In genomic region chr4:48832571-48832970, GRCh38 we compare ENCODE assay signal across 10 cellular contexts. TPM values are rescaled to one million over a fixed set of nuclear protein-coding genes. Genes with fewer than 3 reads are reported as not detected.
A peak's percentile ranks its signal among the peaks of the same experiment; 100 is the strongest.
DNase-seq lines count a peak whose midpoint lies in the region; ATAC-seq, FAIRE-seq and TF ChIP-seq lines count a peak whose summit lies in the region.
"Had no signal": no experiment of that assay in that cellular context is flagged by ENCODE, and none has a peak within 500 bp of the region (broad histone marks: within the 10 kb centered on the region; RNA-seq: fewer than 3 reads in every experiment).

No MANE protein-coding gene starts in this region.

- H3K56ac ChIP-seq in IMR-90 (ENCODE audit: extremely low read depth, insufficient read depth, low read length) = no peak overlapping the region

- H3K4me3 ChIP-seq in IMR-90 (ENCODE audit: insufficient read depth, low read depth, low read length) (no peak overlapping the region), GM12878 (peak overlapping the region; percentile 97; the same call in 1 of the 2 replicates), muscle layer of colon (ENCODE audit: low read depth in 1 of 2, low read length in 2 of 2) (no peak overlapping the region)

- no peaks in the 10 kb centered on the region for H3K9me3 ChIP-seq in CD4-positive, alpha-beta T cell (ENCODE audit: control insufficient read depth, low read length)
- H3K9me3 ChIP-seq in IMR-90 (ENCODE audit: control insufficient read depth, insufficient read depth, low read length) (no peaks in the 10 kb centered on the region), GM12878 (replicated peaks; ENCODE audit: control insufficient read depth, insufficient read depth, low read length) (no peaks in the 10 kb centered on the region), muscle layer of colon (ENCODE audit: low read length) (no peaks in the 10 kb centered on the region)

- TF ChIP-seq POLR2A in IMR-90 (IDR thresholded peaks at IDR 0.05; ENCODE audit: low read depth, low read length) = no peak
- TF ChIP-seq POLR2A in GM12878 (IDR thresholded peaks at IDR 0.05; ENCODE audit: low read depth, low read length) = no peak

- H3K4me1 ChIP-seq in IMR-90 (ENCODE audit: control insufficient read depth, insufficient read depth, low read length) (no peaks in the 10 kb centered on the region), GM12878 (ENCODE audit: control insufficient read depth, insufficient read depth, low read length) (no peaks in the 10 kb centered on the region), muscle layer of colon (ENCODE audit: insufficient read depth, low read length) (peaks cover 17% of the 10 kb centered on the region)

- in situ Hi-C loops in IMR-90 (cut with MboI; ENCODE audit: low sequenced_read_pairs) (loop anchor here (25.0 kb wide), 2 partner anchors 95 to 245 kb away; no protein-coding TSS in a partner anchor), GM12878 (cut with MboI) (no loop called here)

- no peak for ATAC-seq in CD4-positive, alpha-beta T cell (ENCODE audit: poor library complexity)
- ATAC-seq in IMR-90 (ENCODE audit: low read depth) (no peak), GM12878 (no peak)
- ATAC-seq: left lung had no signal

- no peak overlapping the region; the same call in 1 of the 2 replicates for H3K14ac ChIP-seq in IMR-90 (replicated peaks; ENCODE audit: low read depth, low read length)

- CTCF ChIA-PET in CD4-positive, alpha-beta T cell (lab: Charles Lee) = interaction anchor here (1.7 kb wide), 1 partner anchor 74 kb away, joined by 5 read pairs; the partner anchor contains the start of gene OCIAD2
- CTCF ChIA-PET in IMR-90 (lab: Yijun Ruan, JAX) (no interaction called here), GM12878 (lab: Yijun Ruan, JAX) (no interaction called here)

- no peak overlapping the region for H4K91ac ChIP-seq in IMR-90 (ENCODE audit: insufficient read depth, low read depth, low read length)

- H3K4me3 Mint-ChIP-seq in CD4-positive, alpha-beta T cell = peak overlapping the region; percentile 100

- H3K79me1 ChIP-seq in IMR-90 (ENCODE audit: low read depth in 1 of 2, low read length in 2 of 2) = peaks cover 6 to 34% of the 10 kb centered on the region in 2 experiments; a peak in 3 of 4 replicates

- no peak overlapping the region for H2BK5ac ChIP-seq in IMR-90 (ENCODE audit: low read depth, low read length, poor library complexity, severe bottlenecking)

- peaks cover 4% of the 10 kb centered on the region; the same call in 1 of the 2 replicates for H3K9me1 ChIP-seq in IMR-90 (ENCODE audit: insufficient read depth, low read length)

- H2BK20ac ChIP-seq in IMR-90 (ENCODE audit: low read depth, low read length) = no peak overlapping the region

- peaks cover 3% of the 10 kb centered on the region for H3K27me3 Mint-ChIP-seq in CD4-positive, alpha-beta T cell

- H3K4me2 ChIP-seq in IMR-90 (ENCODE audit: low read depth, low read length) (peak overlapping the region; percentile 88; the same call in 1 of the 2 replicates), GM12878 (ENCODE audit: control insufficient read depth, insufficient read depth) (peak overlapping the region; percentile 9)

- no peak overlapping the region for H3K9ac ChIP-seq in IMR-90 (ENCODE audit: low read depth, low read length)
- H3K9ac ChIP-seq in GM12878 (ENCODE audit: control insufficient read depth, insufficient read depth, low read length) = no peak overlapping the region
- H3K9ac ChIP-seq in muscle layer of colon (ENCODE audit: low read length) = peak overlapping the region; percentile 97

- dilution Hi-C loops in IMR-90 (cut with HindIII; ENCODE audit: low sequenced_read_pairs, unreplicated experiment) = no loop called here

- intact Hi-C loops in CD4-positive, alpha-beta T cell (cut with DNase I, micrococcal nuclease) = loop anchor here (5.0 to 10.0 kb wide), 4 partner anchors 138 to 918 kb away; partner anchors contain the start of gene NFXL1 (in 2 of the 2)
- intact Hi-C loops in IMR-90 (cut with micrococcal nuclease) (loop anchor here (5.0 kb wide), 2 partner anchors 130 to 260 kb away; no protein-coding TSS in a partner anchor), GM12878 (cut with micrococcal nuclease; ENCODE audit: unreplicated experiment) (no loop called here)

- RAD21 ChIA-PET in GM12878 (lab: Charles Lee; ENCODE audit: unreplicated experiment) = no interaction called here

- H3K79me2 ChIP-seq in GM12878 (ENCODE audit: control insufficient read depth, insufficient read depth, low read length) = peaks cover 28% of the 10 kb centered on the region

- no peaks in the 10 kb centered on the region for H3K27me3 ChIP-seq in CD4-positive, alpha-beta T cell (ENCODE audit: control insufficient read depth, insufficient read depth, low read length)
- H3K27me3 ChIP-seq in IMR-90 (ENCODE audit: control insufficient read depth, insufficient read depth, low read length) = no peaks in the 10 kb centered on the region
- no peaks in the 10 kb centered on the region for H3K27me3 ChIP-seq in GM12878 (replicated peaks in 1 of 2; ENCODE audit: control insufficient read depth in 2 of 2, insufficient read depth in 2 of 2, low read length in 1 of 2)
- no peaks in the 10 kb centered on the region for H3K27me3 ChIP-seq in muscle layer of colon (ENCODE audit: control insufficient read depth in 1 of 2, insufficient read depth in 2 of 2, low read length in 2 of 2)
- H3K27me3 ChIP-seq: left lung had no signal

- TF ChIP-seq RAD21 in IMR-90 (IDR thresholded peaks at IDR 0.05; ENCODE audit: low read length) (no peak), GM12878 (IDR thresholded peaks at IDR 0.05; ENCODE audit: insufficient read depth, low read depth, low read length) (no peak)

- H3K23ac ChIP-seq in IMR-90 (ENCODE audit: low read depth, low read length) = peak overlapping the region; percentile 57

- peaks cover 25% of the 10 kb centered on the region for H3K36me3 ChIP-seq in IMR-90 (ENCODE audit: control insufficient read depth, insufficient read depth, low read length)
- H3K36me3 ChIP-seq in GM12878 (ENCODE audit: control insufficient read depth in 2 of 2, insufficient read depth in 2 of 2, low read length in 1 of 2) = peaks cover 5 to 17% of the 10 kb centered on the region in 2 experiments
- peaks cover 30% of the 10 kb centered on the region for H3K36me3 ChIP-seq in muscle layer of colon (ENCODE audit: insufficient read depth, low read length)

- H2AFZ ChIP-seq in IMR-90 (replicated peaks; ENCODE audit: low read length, poor library complexity) (no peak overlapping the region), GM12878 (ENCODE audit: control insufficient read depth, low read depth, low read length) (no peak overlapping the region)

- H4K8ac ChIP-seq in IMR-90 (ENCODE audit: low read depth in 2 of 2, low read length in 2 of 2) = no peak overlapping the region

- no peak for TF ChIP-seq CTCF in CD4-positive, alpha-beta T cell (IDR thresholded peaks at IDR 0.05)
- no peak for TF ChIP-seq CTCF in IMR-90 (conservative IDR thresholded peaks at IDR 0.05; ENCODE audit: low read depth, low read length)
- TF ChIP-seq CTCF in GM12878 (IDR thresholded peaks at IDR 0.05 in 2 of 3, conservative IDR thresholded peaks at IDR 0.05 in 1 of 3; ENCODE audit: control insufficient read depth in 2 of 3, extremely low read depth in 1 of 3, insufficient read depth in 1 of 3, low read depth in 3 of 3, low read length in 3 of 3) = no peak

- H3K27ac Mint-ChIP-seq in CD4-positive, alpha-beta T cell = peak overlapping the region; percentile 100

- no peak overlapping the region for H2BK120ac ChIP-seq in IMR-90 (ENCODE audit: low read depth, low read length)

- peak overlapping the region; percentile 16; the same call in 1 of the 2 replicates for H3K4ac ChIP-seq in IMR-90 (ENCODE audit: low read depth, low read length)

- H4K5ac ChIP-seq in IMR-90 (ENCODE audit: low read depth, low read length) = no peak overlapping the region

- no TSS peak for BruUV-seq in IMR-90 (replicated peaks; lab: Mats Ljungman, UMichigan)
- no TSS peak for BruUV-seq in GM12878 (replicated peaks; lab: Mats Ljungman, UMichigan)

- TF ChIP-seq EP300 in GM12878 (IDR thresholded peaks at IDR 0.05; ENCODE audit: borderline replicate concordance in 1 of 2, control insufficient read depth in 1 of 2, low read depth in 2 of 2, low read length in 2 of 2) = no peak

- no peak overlapping the region; the same call in 1 of the 2 replicates for H2AK5ac ChIP-seq in IMR-90 (ENCODE audit: low read depth, low read length)

- H3K9me3 Mint-ChIP-seq in CD4-positive, alpha-beta T cell = peaks cover 2% of the 10 kb centered on the region

- H3K4me1 Mint-ChIP-seq in CD4-positive, alpha-beta T cell (ENCODE audit: low read depth) = peaks cover 40% of the 10 kb centered on the region

- H4K20me1 ChIP-seq in IMR-90 (ENCODE audit: insufficient read depth, low read length) (no peaks in the 10 kb centered on the region), GM12878 (ENCODE audit: control insufficient read depth, insufficient read depth) (no peaks in the 10 kb centered on the region)

- SMC1A ChIA-PET in GM12878 (lab: Charles Lee; ENCODE audit: uncharacterized antibody, unreplicated experiment) = interaction anchor here (0.7 to 1.1 kb wide), 3 partner anchors 13 to 52 kb away, joined by 3 to 4 read pairs (median 4); partner anchors contain the start of gene FRYL

- H3K36me3 Mint-ChIP-seq in CD4-positive, alpha-beta T cell (ENCODE audit: low read depth) = peaks cover 67% of the 10 kb centered on the region

- no peak for DNase-seq in CD4-positive, alpha-beta T cell
- DNase-seq in IMR-90 (no peak), GM12878 (ENCODE audit: low read depth, low spot score) (no peak), globus pallidus (ENCODE audit: low spot score) (no peak), mucosa of gallbladder (ENCODE audit: low spot score) (no peak), HT-29 (ENCODE audit: low spot score) (no peak), SK-N-DZ (ENCODE audit: low spot score) (no peak)
- DNase-seq: left lung, SIG-M5 had no signal

- peak overlapping the region; percentile 55 for H2AK9ac ChIP-seq in IMR-90 (replicated peaks; ENCODE audit: low read depth, low read length, poor library complexity)

- peak; percentile 18 for FAIRE-seq in GM12878 (lab: Jason Lieb, UNC)

- H3K27ac ChIP-seq in CD4-positive, alpha-beta T cell (ENCODE audit: low read depth, low read length) = no peak overlapping the region
- no peak overlapping the region for H3K27ac ChIP-seq in IMR-90 (ENCODE audit: insufficient read depth, low read length)
- no peak overlapping the region for H3K27ac ChIP-seq in GM12878 (ENCODE audit: control insufficient read depth, insufficient read depth)
- no peak overlapping the region for H3K27ac ChIP-seq in muscle layer of colon (ENCODE audit: low read depth, low read length)

- no CpG with 5 or more reads among the region's 5 CpGs for WGBS in IMR-90 (ENCODE audit: extremely low coverage in 2 of 2, insufficient read length in 1 of 2), 2 experiments
- WGBS in GM12878 (ENCODE audit: insufficient coverage, insufficient replicate concordance, low lambda C conversion rate, missing lambda C conversion rate) = 83% methylated on average over 5 of the region's 5 CpGs

- POLR2A ChIA-PET in CD4-positive, alpha-beta T cell (lab: Charles Lee) = interaction anchor here (5.2 kb wide), 1 partner anchor 52 kb away, joined by 51 read pairs; the partner anchor contains the start of gene FRYL
- POLR2A ChIA-PET in IMR-90 (lab: Charles Lee; ENCODE audit: unreplicated experiment) (no interaction called here), GM12878 (lab: Charles Lee) (interaction anchor here (1.3 kb wide), 1 partner anchor 52 kb away, joined by 3 read pairs; the partner anchor contains the start of gene FRYL)

- no peak overlapping the region for H2BK15ac ChIP-seq in IMR-90 (ENCODE audit: low read depth, low read length)

- no peak overlapping the region for H3K18ac ChIP-seq in IMR-90 (ENCODE audit: low read depth, low read length)

RNA-seq across cellular contexts. Expression of gene OCIAD1, which starts 1.7 kb away (rescaled TPM):
- total RNA-seq in CD4-positive, alpha-beta T cell = 10 to 100 TPM; 85.7 to 89.9 TPM
- total RNA-seq in IMR-90 (2012; rRNA removed) (86.9 and 106 TPM in 2 replicates), GM12878 (2014; rRNA removed) (89.6 and 104 TPM in 2 replicates), GM12878 (2014; rRNA removed; fragmentation: Illumina TruSeq; extraction: Trizol) (107 and 109 TPM in 2 replicates), GM12878 (2021) (89.1 and 90.6 TPM in 2 replicates), mucosa of gallbladder (128 TPM)
- polyA plus RNA-seq in IMR-90 (2012; rRNA removed) (84.3 and 112 TPM in 2 replicates), GM12878 (2011; rRNA removed) (178 and 255 TPM in 2 replicates), GM12878 (2014; fragmentation: Illumina TruSeq; extraction: Trizol) (196 and 261 TPM in 2 replicates), GM12878 (2014; fragmentation: Nextera tagmentation; extraction: Ambion mirVana) (100 to 1,000 TPM; 131 to 141 TPM), GM12878 (2014; rRNA removed) (93.4 and 108 TPM in 2 replicates), GM12878 (2016; fragmentation: Nextera tagmentation; extraction: Ambion mirVana) (100 to 1,000 TPM; 146 to 148 TPM)
- 71.7 and 77.1 TPM in 2 replicates for polyA plus RNA-seq in IMR-90 (2012; cell fraction: cytosol; rRNA removed)
- 24.6 and 64.2 TPM in 2 replicates for polyA plus RNA-seq in IMR-90 (2012; cell fraction: nucleus; rRNA removed; ENCODE audit: low replicate concordance)
- total RNA-seq in GM12878 (2013; cell fraction: nucleolus; rRNA removed) = 201 and 206 TPM in 2 replicates
- 108 TPM for polyA plus RNA-seq in GM12878 (2011; ENCODE audit: low read depth)
- 84.6 and 88.1 TPM in 2 replicates for polyA plus RNA-seq in GM12878 (2011; cell fraction: cytosol; rRNA removed)
- 76.2 and 80.2 TPM in 2 replicates for polyA plus RNA-seq in GM12878 (2011; cell fraction: nucleus; rRNA removed)
- polyA plus RNA-seq in GM12878 (2012) = 99.9 and 107 TPM in 2 replicates
- polyA minus RNA-seq in GM12878 (2011; rRNA and poly(A)+ RNA removed) = 53.7 and 65.8 TPM in 2 replicates
- polyA minus RNA-seq in GM12878 (2011; cell fraction: cytosol; rRNA and poly(A)+ RNA removed) = 35.5 and 40.1 TPM in 2 replicates
- polyA minus RNA-seq in GM12878 (2011; cell fraction: nucleus; rRNA and poly(A)+ RNA removed) = 64.0 and 117 TPM in 2 replicates
- 41.5 and 44.6 TPM in 2 replicates for total RNA-seq in HT-29 (2014; rRNA removed; shearing (Covaris generic))
- 201 and 209 TPM in 2 replicates for polyA plus RNA-seq in SK-N-DZ (2014; cell fraction: cytosol; rRNA removed)
- polyA plus RNA-seq in SK-N-DZ (2014; cell fraction: nucleus; rRNA removed) = 129 and 156 TPM in 2 replicates

RNA-seq across cellular contexts. Expression of gene FRYL, which starts 52.5 kb away (rescaled TPM):
- 10 to 100 TPM; 86.1 to 87.7 TPM for total RNA-seq in CD4-positive, alpha-beta T cell
- total RNA-seq in IMR-90 (2012; rRNA removed) = 77.4 and 82.2 TPM in 2 replicates
- polyA plus RNA-seq in IMR-90 (2012; rRNA removed) = 7.7 and 9.9 TPM in 2 replicates
- 2.1 TPM in 2 replicates for polyA plus RNA-seq in IMR-90 (2012; cell fraction: cytosol; rRNA removed)
- polyA plus RNA-seq in IMR-90 (2012; cell fraction: nucleus; rRNA removed; ENCODE audit: low replicate concordance) = 4.4 and 32.2 TPM in 2 replicates
- total RNA-seq in GM12878 (2013; cell fraction: nucleolus; rRNA removed) = 290 and 300 TPM in 2 replicates
- 44.3 and 54.1 TPM in 2 replicates for total RNA-seq in GM12878 (2014; rRNA removed)
- 50.6 and 53.6 TPM in 2 replicates for total RNA-seq in GM12878 (2014; rRNA removed; fragmentation: Illumina TruSeq; extraction: Trizol)
- 40.9 and 48.4 TPM in 2 replicates for total RNA-seq in GM12878 (2021)
- 9.6 TPM for polyA plus RNA-seq in GM12878 (2011; ENCODE audit: low read depth)
- polyA plus RNA-seq in GM12878 (2011; rRNA removed) = 42.5 and 57.4 TPM in 2 replicates
- 15.4 and 21.6 TPM in 2 replicates for polyA plus RNA-seq in GM12878 (2011; cell fraction: cytosol; rRNA removed)
- 51.3 and 52.6 TPM in 2 replicates for polyA plus RNA-seq in GM12878 (2011; cell fraction: nucleus; rRNA removed)
- 14.6 and 20.4 TPM in 2 replicates for polyA plus RNA-seq in GM12878 (2012)
- polyA plus RNA-seq in GM12878 (2014; fragmentation: Illumina TruSeq; extraction: Trizol) = 27.0 and 31.0 TPM in 2 replicates
- 10 to 100 TPM; 10.3 to 12.6 TPM for polyA plus RNA-seq in GM12878 (2014; fragmentation: Nextera tagmentation; extraction: Ambion mirVana)
- polyA plus RNA-seq in GM12878 (2014; rRNA removed) = 23.0 and 23.8 TPM in 2 replicates
- polyA plus RNA-seq in GM12878 (2016; fragmentation: Nextera tagmentation; extraction: Ambion mirVana) = 10 to 100 TPM; 28.4 to 29.0 TPM
- polyA minus RNA-seq in GM12878 (2011; rRNA and poly(A)+ RNA removed) = 128 and 172 TPM in 2 replicates
- 36.4 and 41.7 TPM in 2 replicates for polyA minus RNA-seq in GM12878 (2011; cell fraction: cytosol; rRNA and poly(A)+ RNA removed)
- 164 and 223 TPM in 2 replicates for polyA minus RNA-seq in GM12878 (2011; cell fraction: nucleus; rRNA and poly(A)+ RNA removed)
- 54.1 TPM for total RNA-seq in mucosa of gallbladder
- 36.4 and 40.8 TPM in 2 replicates for total RNA-seq in HT-29 (2014; rRNA removed; shearing (Covaris generic))
- 17.2 and 17.8 TPM in 2 replicates for polyA plus RNA-seq in SK-N-DZ (2014; cell fraction: cytosol; rRNA removed)
- 29.4 and 30.4 TPM in 2 replicates for polyA plus RNA-seq in SK-N-DZ (2014; cell fraction: nucleus; rRNA removed)
